In the genomic region with DNA sequence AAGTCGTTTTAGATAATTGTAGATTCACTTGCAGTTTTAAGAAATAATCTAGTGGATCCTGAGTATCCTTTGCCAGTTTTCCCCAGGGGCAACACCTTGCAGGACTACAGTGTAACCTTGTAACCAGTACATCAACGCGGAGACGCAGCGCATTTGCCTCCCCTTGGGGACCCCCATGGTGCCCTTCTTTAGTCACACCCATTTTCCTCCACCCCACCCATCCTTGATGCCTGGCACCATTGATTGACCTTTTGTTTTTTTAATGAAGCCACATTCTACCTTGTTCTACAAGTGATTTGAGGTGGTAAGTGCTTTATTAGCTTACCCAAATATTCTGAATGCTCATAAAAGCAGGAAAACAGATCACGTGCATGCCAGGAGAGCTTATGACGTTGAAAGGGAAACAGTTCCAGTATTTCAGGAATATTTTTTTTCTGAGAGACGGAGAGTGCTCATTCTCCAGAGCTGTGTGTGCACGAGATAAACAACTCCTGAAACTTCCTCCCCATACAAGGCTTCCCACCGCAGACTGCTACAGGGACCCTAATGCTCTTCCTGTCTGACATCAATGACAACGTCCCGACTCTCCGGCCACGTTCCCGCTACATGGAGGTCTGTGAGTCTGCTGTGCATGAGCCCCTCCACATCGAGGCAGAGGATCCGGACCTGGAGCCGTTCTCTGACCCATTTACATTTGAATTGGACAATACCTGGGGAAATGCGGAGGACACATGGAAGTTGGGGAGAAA, we compare ENCODE assay signal across 16 cellular contexts. TPM values are rescaled to one million over a fixed set of nuclear protein-coding genes. Genes with fewer than 3 reads are reported as not detected.
A peak's percentile ranks its signal among the peaks of the same experiment; 100 is the strongest.
DNase-seq lines count a peak whose midpoint lies in the region; ATAC-seq and TF ChIP-seq lines count a peak whose summit lies in the region.
"Had no signal": no experiment of that assay in that cellular context is flagged by ENCODE, and none has a peak within 500 bp of the region (broad histone marks: within the 10 kb centered on the region; RNA-seq: fewer than 3 reads in every experiment).

No MANE protein-coding gene starts in this region.

- H3K4me1 ChIP-seq in right cardiac atrium (ENCODE audit: control insufficient read depth, insufficient read depth, low read length), result peaks cover 9% of the 10 kb centered on the region
- peaks cover 15% of the 10 kb centered on the region for H3K4me1 ChIP-seq in lower lobe of right lung

- no peaks in the 10 kb centered on the region for H3K9me3 ChIP-seq in right cardiac atrium (ENCODE audit: control insufficient read depth, low read length)
- H3K9me3 ChIP-seq in lower lobe of right lung, result no peaks in the 10 kb centered on the region
- H3K9me3 ChIP-seq: mucosa of descending colon had no signal

- no peak for DNase-seq in right cardiac atrium
- no peak for DNase-seq in left ventricle myocardium superior
- no peak for DNase-seq in epithelial cell of prostate (ENCODE audit: low read depth, low spot score)
- no peak for DNase-seq in lower lobe of right lung
- DNase-seq in NCI-H510A treated with DMSO at 0.1 percent for 48 hours (lab: John Stamatoyannopoulos, UW), result no peak
- DNase-seq in T-helper 1 cell, result no peak
- DNase-seq: ACHN, amniotic stem cell, MM.1S, NCI-H1930, NCI-H524 treated with DMSO at 0.1 percent for 48 hours had no signal

- H3K36me3 ChIP-seq in lower lobe of right lung, result no peaks in the 10 kb centered on the region

- ATAC-seq in right cardiac atrium (no peak), left ventricle myocardium superior (no peak), lower lobe of right lung (peak; percentile 49 to 76), HG03135 (IDR thresholded peaks at IDR 0.05; ENCODE audit: unreplicated experiment) (no peak), HG02970 (IDR thresholded peaks at IDR 0.05; ENCODE audit: low FRiP score, unreplicated experiment) (no peak)

- WGBS in right cardiac atrium, result 28% methylated on average over 19 of the region's 19 CpGs

- no peak for TF ChIP-seq CTCF in lower lobe of right lung (IDR thresholded peaks at IDR 0.05)

- H3K27ac ChIP-seq in right cardiac atrium (ENCODE audit: low read length) (no peak overlapping the region), epithelial cell of prostate (peak overlapping the region; percentile 60), lower lobe of right lung (peak overlapping the region; percentile 54)
- H3K27ac ChIP-seq: PC-9, VCaP had no signal

- H3K27me3 ChIP-seq in right cardiac atrium (ENCODE audit: control insufficient read depth, insufficient read depth) (no peaks in the 10 kb centered on the region), lower lobe of right lung (ENCODE audit: low read depth) (no peaks in the 10 kb centered on the region)

- intact Hi-C loops in right cardiac atrium (cut with DNase I) (no loop called here), left ventricle myocardium superior (cut with micrococcal nuclease) (no loop called here), lower lobe of right lung (cut with DNase I) (no loop called here)

- H3K4me3 ChIP-seq in right cardiac atrium (ENCODE audit: low read length), result peak overlapping the region; percentile 9
- H3K4me3 ChIP-seq in lower lobe of right lung, result peak overlapping the region; percentile 17
- H3K4me3 ChIP-seq: mucosa of descending colon, PC-9 had no signal

RNA-seq across cellular contexts. Expression of gene CDH26, which starts 35.7 kb away (rescaled TPM):
- total RNA-seq in right cardiac atrium (1 to 10 TPM in 3 of 4 donors, under 1 TPM in 1; 0.39 to 1.7 (median 1.3) TPM), left ventricle myocardium superior (1.6 TPM), lower lobe of right lung (8.4 TPM)
- 0.88 TPM for polyA plus RNA-seq in right cardiac atrium

RNA-seq across cellular contexts. Expression of gene FAM217B, which starts 53.7 kb away (rescaled TPM):
- total RNA-seq in right cardiac atrium, result 10 to 100 TPM; 13.6 to 27.6 (median 25.7) TPM
- 5.5 TPM for polyA plus RNA-seq in right cardiac atrium
- 37.6 TPM for total RNA-seq in left ventricle myocardium superior
- 26.8 TPM for total RNA-seq in lower lobe of right lung

RNA-seq across cellular contexts. Expression of gene PPP1R3D, which starts 53.8 kb away (rescaled TPM):
- total RNA-seq in right cardiac atrium (10 to 100 TPM in 2 of 4 donors, 1 to 10 TPM in 2; 6.3 to 12.2 (median 9.7) TPM), left ventricle myocardium superior (13.7 TPM), lower lobe of right lung (12.1 TPM)
- 4.9 TPM for polyA plus RNA-seq in right cardiac atrium

Comparison
In these comparisons a context has a peak if more than half of its experiments do, and no peak if none do; other contexts are left out.
1. ATAC-seq: peak in lower lobe of right lung (2 of 2); none in right cardiac atrium (0 of 2), left ventricle myocardium superior (single experiment), HG03135 (single experiment) and HG02970 (single experiment).